ENCODE assay signal across 2 cellular contexts in the genomic region with DNA sequence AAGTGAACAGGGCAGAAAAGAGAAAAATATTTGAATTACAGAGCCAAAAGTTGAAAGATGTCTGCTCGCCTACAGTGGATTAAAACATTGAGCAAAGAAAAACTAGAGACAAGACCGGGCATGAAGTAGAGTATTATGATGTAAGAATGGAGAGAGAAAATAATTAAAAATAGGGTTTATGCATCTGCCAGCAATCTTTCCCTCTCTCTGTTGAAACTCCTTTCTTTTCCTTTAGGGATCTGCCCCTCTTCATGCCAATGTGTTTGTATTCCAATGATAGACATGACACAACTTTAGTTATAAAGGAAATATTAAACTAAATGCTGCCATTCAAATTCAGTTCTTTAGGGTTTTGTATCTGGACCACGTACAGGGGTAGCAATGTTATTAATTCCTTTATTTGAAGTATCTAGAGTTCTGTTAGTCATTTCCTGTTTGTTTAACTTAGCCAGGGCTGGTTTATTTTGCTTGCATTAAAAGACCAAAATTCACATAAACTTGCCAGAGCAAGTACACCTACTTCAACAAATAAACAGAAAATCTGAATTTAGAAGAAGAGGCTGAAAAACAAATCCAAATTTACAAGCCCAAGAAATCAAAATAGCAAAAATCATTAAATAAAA.
TF ChIP-seq lines count a peak whose summit lies in the region.

No MANE protein-coding gene starts in this region.

TF ChIP-seq in GM23338, 12 proteins besides CTCF, POLR2A, EP300 and RAD21 (continues in another document):
- no peak for TF ChIP-seq POLR2AphosphoS5 (IDR thresholded peaks at IDR 0.05; ENCODE audit: low read depth)
- TF ChIP-seq EZH2 (IDR thresholded peaks at IDR 0.05; ENCODE audit: low read depth, unreplicated experiment), result no peak
- TF ChIP-seq, protein P1, sequence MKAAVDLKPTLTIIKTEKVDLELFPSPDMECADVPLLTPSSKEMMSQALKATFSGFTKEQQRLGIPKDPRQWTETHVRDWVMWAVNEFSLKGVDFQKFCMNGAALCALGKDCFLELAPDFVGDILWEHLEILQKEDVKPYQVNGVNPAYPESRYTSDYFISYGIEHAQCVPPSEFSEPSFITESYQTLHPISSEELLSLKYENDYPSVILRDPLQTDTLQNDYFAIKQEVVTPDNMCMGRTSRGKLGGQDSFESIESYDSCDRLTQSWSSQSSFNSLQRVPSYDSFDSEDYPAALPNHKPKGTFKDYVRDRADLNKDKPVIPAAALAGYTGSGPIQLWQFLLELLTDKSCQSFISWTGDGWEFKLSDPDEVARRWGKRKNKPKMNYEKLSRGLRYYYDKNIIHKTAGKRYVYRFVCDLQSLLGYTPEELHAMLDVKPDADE (IDR thresholded peaks at IDR 0.05), result no peak
- TF ChIP-seq JUNB (IDR thresholded peaks at IDR 0.05; ENCODE audit: unreplicated experiment), result no peak
- TF ChIP-seq CREB1 (CRISPR knock-in tag; IDR thresholded peaks at IDR 0.05; ENCODE audit: low read depth), result no peak
- no peak for TF ChIP-seq NANOG (IDR thresholded peaks at IDR 0.05; ENCODE audit: borderline replicate concordance)
- TF ChIP-seq EZH2phosphoT487 (IDR thresholded peaks at IDR 0.05; ENCODE audit: unreplicated experiment), result no peak
- TF ChIP-seq, protein P2, sequence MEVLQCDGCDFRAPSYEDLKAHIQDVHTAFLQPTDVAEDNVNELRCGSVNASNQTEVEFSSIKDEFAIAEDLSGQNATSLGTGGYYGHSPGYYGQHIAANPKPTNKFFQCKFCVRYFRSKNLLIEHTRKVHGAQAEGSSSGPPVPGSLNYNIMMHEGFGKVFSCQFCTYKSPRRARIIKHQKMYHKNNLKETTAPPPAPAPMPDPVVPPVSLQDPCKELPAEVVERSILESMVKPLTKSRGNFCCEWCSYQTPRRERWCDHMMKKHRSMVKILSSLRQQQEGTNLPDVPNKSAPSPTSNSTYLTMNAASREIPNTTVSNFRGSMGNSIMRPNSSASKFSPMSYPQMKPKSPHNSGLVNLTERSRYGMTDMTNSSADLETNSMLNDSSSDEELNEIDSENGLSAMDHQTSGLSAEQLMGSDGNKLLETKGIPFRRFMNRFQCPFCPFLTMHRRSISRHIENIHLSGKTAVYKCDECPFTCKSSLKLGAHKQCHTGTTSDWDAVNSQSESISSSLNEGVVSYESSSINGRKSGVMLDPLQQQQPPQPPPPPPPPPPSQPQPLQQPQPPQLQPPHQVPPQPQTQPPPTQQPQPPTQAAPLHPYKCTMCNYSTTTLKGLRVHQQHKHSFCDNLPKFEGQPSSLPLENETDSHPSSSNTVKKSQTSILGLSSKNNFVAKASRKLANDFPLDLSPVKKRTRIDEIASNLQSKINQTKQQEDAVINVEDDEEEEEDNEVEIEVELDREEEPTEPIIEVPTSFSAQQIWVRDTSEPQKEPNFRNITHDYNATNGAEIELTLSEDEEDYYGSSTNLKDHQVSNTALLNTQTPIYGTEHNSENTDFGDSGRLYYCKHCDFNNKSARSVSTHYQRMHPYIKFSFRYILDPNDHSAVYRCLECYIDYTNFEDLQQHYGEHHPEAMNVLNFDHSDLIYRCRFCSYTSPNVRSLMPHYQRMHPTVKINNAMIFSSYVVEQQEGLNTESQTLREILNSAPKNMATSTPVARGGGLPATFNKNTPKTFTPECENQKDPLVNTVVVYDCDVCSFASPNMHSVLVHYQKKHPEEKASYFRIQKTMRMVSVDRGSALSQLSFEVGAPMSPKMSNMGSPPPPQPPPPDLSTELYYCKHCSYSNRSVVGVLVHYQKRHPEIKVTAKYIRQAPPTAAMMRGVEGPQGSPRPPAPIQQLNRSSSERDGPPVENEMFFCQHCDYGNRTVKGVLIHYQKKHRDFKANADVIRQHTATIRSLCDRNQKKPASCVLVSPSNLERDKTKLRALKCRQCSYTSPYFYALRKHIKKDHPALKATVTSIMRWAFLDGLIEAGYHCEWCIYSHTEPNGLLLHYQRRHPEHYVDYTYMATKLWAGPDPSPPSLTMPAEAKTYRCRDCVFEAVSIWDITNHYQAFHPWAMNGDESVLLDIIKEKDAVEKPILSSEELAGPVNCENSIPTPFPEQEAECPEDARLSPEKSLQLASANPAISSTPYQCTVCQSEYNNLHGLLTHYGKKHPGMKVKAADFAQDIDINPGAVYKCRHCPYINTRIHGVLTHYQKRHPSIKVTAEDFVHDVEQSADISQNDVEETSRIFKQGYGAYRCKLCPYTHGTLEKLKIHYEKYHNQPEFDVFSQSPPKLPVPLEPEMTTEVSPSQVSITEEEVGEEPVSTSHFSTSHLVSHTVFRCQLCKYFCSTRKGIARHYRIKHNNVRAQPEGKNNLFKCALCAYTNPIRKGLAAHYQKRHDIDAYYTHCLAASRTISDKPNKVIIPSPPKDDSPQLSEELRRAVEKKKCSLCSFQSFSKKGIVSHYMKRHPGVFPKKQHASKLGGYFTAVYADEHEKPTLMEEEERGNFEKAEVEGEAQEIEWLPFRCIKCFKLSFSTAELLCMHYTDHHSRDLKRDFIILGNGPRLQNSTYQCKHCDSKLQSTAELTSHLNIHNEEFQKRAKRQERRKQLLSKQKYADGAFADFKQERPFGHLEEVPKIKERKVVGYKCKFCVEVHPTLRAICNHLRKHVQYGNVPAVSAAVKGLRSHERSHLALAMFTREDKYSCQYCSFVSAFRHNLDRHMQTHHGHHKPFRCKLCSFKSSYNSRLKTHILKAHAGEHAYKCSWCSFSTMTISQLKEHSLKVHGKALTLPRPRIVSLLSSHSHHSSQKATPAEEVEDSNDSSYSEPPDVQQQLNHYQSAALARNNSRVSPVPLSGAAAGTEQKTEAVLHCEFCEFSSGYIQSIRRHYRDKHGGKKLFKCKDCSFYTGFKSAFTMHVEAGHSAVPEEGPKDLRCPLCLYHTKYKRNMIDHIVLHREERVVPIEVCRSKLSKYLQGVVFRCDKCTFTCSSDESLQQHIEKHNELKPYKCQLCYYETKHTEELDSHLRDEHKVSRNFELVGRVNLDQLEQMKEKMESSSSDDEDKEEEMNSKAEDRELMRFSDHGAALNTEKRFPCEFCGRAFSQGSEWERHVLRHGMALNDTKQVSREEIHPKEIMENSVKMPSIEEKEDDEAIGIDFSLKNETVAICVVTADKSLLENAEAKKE (CRISPR knock-in tag; IDR thresholded peaks at IDR 0.05), result no peak
- no peak for TF ChIP-seq ZNF331 (CRISPR knock-in tag; IDR thresholded peaks at IDR 0.05; ENCODE audit: low read depth)

TF ChIP-seq in endothelial cell of umbilical vein, 7 proteins besides CTCF, POLR2A, EP300 and RAD21:
- TF ChIP-seq MYC (IDR thresholded peaks at IDR 0.05; ENCODE audit: low read depth, low read length) (no peak), FOS (IDR thresholded peaks at IDR 0.05; ENCODE audit: borderline replicate concordance, insufficient read depth, low read length) (peak; percentile 28), POLR2AphosphoS5 (IDR thresholded peaks at IDR 0.05; ENCODE audit: insufficient read depth, low read depth, low read length) (no peak), JUN (IDR thresholded peaks at IDR 0.05; ENCODE audit: borderline replicate concordance, insufficient read depth, insufficient read length, low read depth) (peak; percentile 61)
